15 cellular contexts compared by ENCODE assay signal in the genomic region with DNA sequence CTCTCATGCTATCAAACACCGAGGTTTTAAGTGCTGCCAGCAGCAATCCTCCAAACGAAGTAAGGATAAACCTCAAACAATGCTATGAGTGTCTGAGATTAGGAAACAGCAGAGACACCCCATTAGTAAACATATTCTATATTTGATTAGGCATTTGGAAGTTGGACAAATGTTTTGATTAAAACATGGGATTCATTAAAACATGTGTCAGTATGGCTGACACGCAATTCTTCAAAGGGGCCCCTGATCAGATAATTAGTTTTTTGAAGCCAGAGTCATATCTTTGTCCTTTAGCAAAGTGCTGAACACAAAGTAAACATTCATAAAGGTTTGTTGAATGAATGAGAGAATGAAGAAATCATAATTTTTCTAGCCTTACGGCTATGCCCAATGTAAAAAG. TPM values are rescaled to one million over a fixed set of nuclear protein-coding genes. Genes with fewer than 3 reads are reported as not detected.
"Had no signal": no experiment of that assay in that cellular context is flagged by ENCODE, and none has a peak within 500 bp of the region (broad histone marks: within the 10 kb centered on the region; RNA-seq: fewer than 3 reads in every experiment).

No MANE protein-coding gene starts in this region.

- H3K36me3 Mint-ChIP-seq: stimulated activated memory B cell treated with anti-CD40 and anti-IgM and Interleukin-4, amounts not matched to agents 10 μg/mL and 1 μg/mL and 100 μg/mL, for 72 hours had no signal

- H3K36me3 ChIP-seq: transverse colon, vagina had no signal

- H3K27ac ChIP-seq: hepatocyte, transverse colon, vagina had no signal

- H3K79me2 ChIP-seq: hepatocyte had no signal

- H2AFZ ChIP-seq: hepatocyte had no signal

- H3K4me3 Mint-ChIP-seq: activated naive CD4-positive, alpha-beta T cell treated with anti-CD3 and anti-CD28 coated beads for 36 hours; activated naive CD8-positive, alpha-beta T cell treated with anti-CD3 and anti-CD28 coated beads, Interleukin-2, amount 50 U/mL, for 24 hours; stimulated activated memory B cell treated with anti-CD40 and anti-IgM and Interleukin-4, amounts not matched to agents 10 μg/mL and 1 μg/mL and 100 μg/mL, for 72 hours had no signal

- H3K4me1 ChIP-seq: transverse colon, vagina had no signal

- H3K27me3 ChIP-seq: vagina had no signal

- H3K4me1 Mint-ChIP-seq: activated naive CD8-positive, alpha-beta T cell treated with anti-CD3 and anti-CD28 coated beads, Interleukin-2, amount 50 U/mL, for 24 hours; stimulated activated memory B cell treated with anti-CD40 and anti-IgM and Interleukin-4, amounts not matched to agents 10 μg/mL and 1 μg/mL and 100 μg/mL, for 72 hours had no signal

- H3K27ac Mint-ChIP-seq: activated naive CD4-positive, alpha-beta T cell treated with anti-CD3 and anti-CD28 coated beads for 36 hours; activated naive CD8-positive, alpha-beta T cell treated with anti-CD3 and anti-CD28 coated beads, Interleukin-2, amount 50 U/mL, for 24 hours; activated T-helper 2 cell treated with anti-CD3 and anti-CD28 coated beads, Interferon-gamma antibody, Interleukin-2, Interleukin-4, amounts not matched to agents 10 μg/mL and 5 μg/mL and 100 μg/mL, durations not matched to agents 14 hours and 24 hours and 36 hours; stimulated activated memory B cell treated with anti-CD40 and anti-IgM and Interleukin-4, amounts not matched to agents 10 μg/mL and 1 μg/mL and 100 μg/mL, for 72 hours had no signal

- H3K9me3 ChIP-seq: transverse colon, vagina had no signal

- H3K4me3 ChIP-seq: hepatocyte, transverse colon, vagina had no signal

- ATAC-seq: activated naive CD8-positive, alpha-beta T cell treated with anti-CD3 and anti-CD28 coated beads, Interleukin-2, amount 50 U/mL, for 24 hours; esophagus mucosa; stimulated activated memory B cell treated with anti-CD40 and anti-IgM and Interleukin-4, amounts not matched to agents 10 μg/mL and 1 μg/mL and 100 μg/mL, for 72 hours had no signal

- H3K9me3 Mint-ChIP-seq: activated naive CD4-positive, alpha-beta T cell treated with anti-CD3 and anti-CD28 coated beads for 36 hours; activated naive CD8-positive, alpha-beta T cell treated with anti-CD3 and anti-CD28 coated beads, Interleukin-2, amount 50 U/mL, for 24 hours; activated T-helper 2 cell treated with anti-CD3 and anti-CD28 coated beads, Interferon-gamma antibody, Interleukin-2, Interleukin-4, amounts not matched to agents 10 μg/mL and 5 μg/mL and 100 μg/mL, durations not matched to agents 14 hours and 24 hours and 36 hours; stimulated activated memory B cell treated with anti-CD40 and anti-IgM and Interleukin-4, amounts not matched to agents 10 μg/mL and 1 μg/mL and 100 μg/mL, for 72 hours had no signal

- DNase-seq: activated CD4-positive, CD25-positive, alpha-beta regulatory T cell treated with anti-CD3 and anti-CD28 coated beads, Interleukin-2, amount 50 U/mL, for 72 hours; activated naive CD4-positive, alpha-beta T cell treated with anti-CD3 and anti-CD28 coated beads for 36 hours; activated naive CD8-positive, alpha-beta T cell treated with anti-CD3 and anti-CD28 coated beads, Interleukin-2, amount 50 U/mL, for 24 hours; islet precursor cell; posterior cingulate gyrus; retina; stimulated activated CD4-positive, alpha-beta T cell treated with anti-CD3 and anti-CD28 coated beads, Interleukin-2, amount 100 ng/mL, for 48 hours; T-helper 9 cell; transverse colon had no signal

- H3K4me2 ChIP-seq: hepatocyte had no signal

RNA-seq across cellular contexts. Expression of a gene that starts 33.2 kb away (rescaled TPM):
- total RNA-seq: activated naive CD4-positive, alpha-beta T cell treated with anti-CD3 and anti-CD28 coated beads for 36 hours; activated T-helper 2 cell treated with anti-CD3 and anti-CD28 coated beads, Interferon-gamma antibody, Interleukin-2, Interleukin-4, amounts not matched to agents 10 μg/mL and 5 μg/mL and 100 μg/mL, durations not matched to agents 14 hours and 24 hours and 36 hours; lung microvascular endothelial cell; transverse colon had no signal
